In genomic region chr17:56636276-56636675, GRCh38 we compare ENCODE assay signal across 21 cellular contexts. TPM values are rescaled to one million over a fixed set of nuclear protein-coding genes. Genes with fewer than 3 reads are reported as not detected.
"Had no signal": no experiment of that assay in that cellular context is flagged by ENCODE, and none has a peak within 500 bp of the region (broad histone marks: within the 10 kb centered on the region; RNA-seq: fewer than 3 reads in every experiment).

No MANE protein-coding gene starts in this region.

- H3K4me1 Mint-ChIP-seq: activated CD8-positive, alpha-beta memory T cell treated with anti-CD3 and anti-CD28 coated beads, Interleukin-2, amount 10 ng/mL, durations not matched to agents 7 days and 5 days had no signal

- H3K4me3 Mint-ChIP-seq: activated CD8-positive, alpha-beta memory T cell treated with anti-CD3 and anti-CD28 coated beads, Interleukin-2, amount 10 ng/mL, durations not matched to agents 7 days and 5 days; activated T-cell treated with anti-CD3 and anti-CD28 coated beads, Interleukin-2, amount 50 U/mL, for 24 hours; activated T-helper 1 cell treated with anti-CD3 and anti-CD28 coated beads, Interleukin-12 subunit alpha, Interleukin-12 subunit beta, Interleukin-2, Interleukin-4 antibody, amounts not matched to agents 30 ng/mL and 10 ng/mL and 1 ng/mL, durations not matched to agents 14 hours and 24 hours and 36 hours; T-helper 2 cell treated with Interferon-gamma antibody and Interleukin-4, amounts not matched to agents 5 μg/mL and 100 μg/mL, for 36 hours had no signal

- H3K36me3 ChIP-seq: brain microvascular endothelial cell, cardiac muscle cell had no signal

- H3K36me3 Mint-ChIP-seq: activated CD8-positive, alpha-beta memory T cell treated with anti-CD3 and anti-CD28 coated beads, Interleukin-2, amount 10 ng/mL, durations not matched to agents 7 days and 5 days; activated naive CD4-positive, alpha-beta T cell treated with anti-CD3 and anti-CD28 coated beads, Interleukin-2, amount 50 U/mL, for 72 hours had no signal

- H3K27ac Mint-ChIP-seq: activated CD8-positive, alpha-beta memory T cell treated with anti-CD3 and anti-CD28 coated beads, Interleukin-2, amount 10 ng/mL, durations not matched to agents 7 days and 5 days; activated naive CD4-positive, alpha-beta T cell treated with anti-CD3 and anti-CD28 coated beads, Interleukin-2, amount 50 U/mL, for 72 hours; activated T-cell treated with anti-CD3 and anti-CD28 coated beads, Interleukin-2, amount 50 U/mL, for 24 hours; activated T-helper 1 cell treated with anti-CD3 and anti-CD28 coated beads, Interleukin-12 subunit alpha, Interleukin-12 subunit beta, Interleukin-2, Interleukin-4 antibody, amounts not matched to agents 30 ng/mL and 10 ng/mL and 1 ng/mL, durations not matched to agents 14 hours and 24 hours and 36 hours; T-helper 2 cell treated with Interferon-gamma antibody and Interleukin-4, amounts not matched to agents 5 μg/mL and 100 μg/mL, for 36 hours had no signal

- ATAC-seq: activated CD8-positive, alpha-beta memory T cell treated with anti-CD3 and anti-CD28 coated beads, Interleukin-2, amount 10 ng/mL, durations not matched to agents 7 days and 5 days; activated naive CD4-positive, alpha-beta T cell treated with anti-CD3 and anti-CD28 coated beads, Interleukin-2, amount 50 U/mL, for 72 hours had no signal

- H3K27ac ChIP-seq: brain microvascular endothelial cell, cardiac muscle cell, SK-N-MC had no signal

- H3K9me3 Mint-ChIP-seq: activated naive CD4-positive, alpha-beta T cell treated with anti-CD3 and anti-CD28 coated beads, Interleukin-2, amount 50 U/mL, for 72 hours; activated T-cell treated with anti-CD3 and anti-CD28 coated beads, Interleukin-2, amount 50 U/mL, for 24 hours; activated T-helper 1 cell treated with anti-CD3 and anti-CD28 coated beads, Interleukin-12 subunit alpha, Interleukin-12 subunit beta, Interleukin-2, Interleukin-4 antibody, amounts not matched to agents 30 ng/mL and 10 ng/mL and 1 ng/mL, durations not matched to agents 14 hours and 24 hours and 36 hours; T-helper 2 cell treated with Interferon-gamma antibody and Interleukin-4, amounts not matched to agents 5 μg/mL and 100 μg/mL, for 36 hours had no signal

- H3K4me3 ChIP-seq: cardiac muscle cell, SK-N-MC had no signal

- DNase-seq: activated CD4-positive, alpha-beta T cell treated with anti-CD3 and anti-CD28 coated beads for 4 hours; activated CD8-positive, alpha-beta memory T cell treated with anti-CD3 and anti-CD28 coated beads, Interleukin-2, amount 10 ng/mL, durations not matched to agents 7 days and 5 days; activated effector memory CD4-positive, alpha-beta T cell treated with Interleukin-2 at 50 U/mL for 16 hours; activated naive CD4-positive, alpha-beta T cell treated with Interleukin-2 at 50 U/mL for 16 hours; activated T-cell treated with anti-CD3 and anti-CD28 coated beads, Interleukin-2, amount 50 U/mL, for 24 hours; brain microvascular endothelial cell; Karpas-422; MM.1S; NCI-H1105; NCI-H1436 treated with DMSO at 0.1 percent for 48 hours; NCI-H187; NCI-H2081; NCI-H510A treated with DMSO at 0.1 percent for 48 hours; NCI-H69; SW 1271 had no signal

RNA-seq across cellular contexts. Expression of gene NOG, which starts 42.8 kb away (rescaled TPM):
- total RNA-seq: activated CD8-positive, alpha-beta memory T cell treated with anti-CD3 and anti-CD28 coated beads, Interleukin-2, amount 10 ng/mL, durations not matched to agents 7 days and 5 days; activated T-helper 1 cell treated with anti-CD3 and anti-CD28 coated beads, Interleukin-12 subunit alpha, Interleukin-12 subunit beta, Interleukin-2, Interleukin-4 antibody, amounts not matched to agents 30 ng/mL and 10 ng/mL and 1 ng/mL, durations not matched to agents 14 hours and 24 hours and 36 hours; T-helper 1 cell treated with Interleukin-12 subunit alpha and Interleukin-12 subunit beta and Interleukin-4 antibody, amounts not matched to agents 30 ng/mL and 1 ng/mL, for 36 hours had no signal
